Comparison of ENCODE assay signal across 14 cellular contexts in genomic region chr2:24214880-24215279, GRCh38. TPM values are rescaled to one million over a fixed set of nuclear protein-coding genes. Genes with fewer than 3 reads are reported as not detected.
DNase-seq lines count a peak whose midpoint lies in the region; ATAC-seq and TF ChIP-seq lines count a peak whose summit lies in the region.
"Had no signal": no experiment of that assay in that cellular context is flagged by ENCODE, and none has a peak within 500 bp of the region (broad histone marks: within the 10 kb centered on the region; RNA-seq: fewer than 3 reads in every experiment).

No MANE protein-coding gene starts in this region.

- H3K4me3 ChIP-seq in tibial nerve, result no peak overlapping the region
- H3K4me3 ChIP-seq: esophagus muscularis mucosa, psoas muscle had no signal

- no peaks in the 10 kb centered on the region for H3K27me3 Mint-ChIP-seq in T-helper 17 cell

- no peak overlapping the region for H3K27ac ChIP-seq in tibial nerve
- H3K27ac ChIP-seq: esophagus muscularis mucosa, psoas muscle had no signal

- no peak for TF ChIP-seq EP300 in tibial nerve (IDR thresholded peaks at IDR 0.05)

- H3K4me1 Mint-ChIP-seq in T-helper 17 cell, result peaks cover 9% of the 10 kb centered on the region

- peak; percentile 79 for ATAC-seq in GM18508 (IDR thresholded peaks at IDR 0.05; ENCODE audit: insufficient read depth, unreplicated experiment)
- peak; percentile 87 for ATAC-seq in GM19467 (IDR thresholded peaks at IDR 0.05; ENCODE audit: unreplicated experiment)
- ATAC-seq in HG02981 (IDR thresholded peaks at IDR 0.05; ENCODE audit: unreplicated experiment), result peak; percentile 96
- ATAC-seq in T-helper 17 cell, result peak; percentile 58
- ATAC-seq: psoas muscle had no signal

- DNase-seq in T-helper 17 cell (no peak), AG08396 (ENCODE audit: low spot score) (no peak), amygdala (lab: John Stamatoyannopoulos, UW) (no peak), tibial nerve (ENCODE audit: low spot score in 2 of 2) (no peak)
- no peak for DNase-seq in NK-92 treated with Interleukin-12 subunit alpha and Interleukin-12 subunit beta, amount 100 ng/mL, for 24 hours (lab: John Stamatoyannopoulos, UW)
- DNase-seq: DND-41, NCI-H2029, psoas muscle, SIG-M5 had no signal

- H3K4me1 ChIP-seq in tibial nerve, result no peaks in the 10 kb centered on the region
- H3K4me1 ChIP-seq: esophagus muscularis mucosa, psoas muscle had no signal

- peak overlapping the region; percentile 66 for H3K27ac Mint-ChIP-seq in T-helper 17 cell

- H3K36me3 ChIP-seq in tibial nerve, result peaks cover 0 to 90% (median 8%) of the 10 kb centered on the region in 3 donors

- H3K4me3 Mint-ChIP-seq in T-helper 17 cell, result no peak overlapping the region

- H3K27me3 ChIP-seq in tibial nerve, result no peaks in the 10 kb centered on the region
- H3K27me3 ChIP-seq: esophagus muscularis mucosa had no signal

- 91 to 93% methylated on average over 3 of the region's 3 CpGs for WGBS in tibial nerve, 2 donors

- H3K9me3 ChIP-seq in T-helper 17 cell (ENCODE audit: control insufficient read depth, low read length, poor library complexity, severe bottlenecking), result no peaks in the 10 kb centered on the region
- no peaks in the 10 kb centered on the region for H3K9me3 ChIP-seq in tibial nerve
- H3K9me3 ChIP-seq: esophagus muscularis mucosa, psoas muscle had no signal

- no peak for TF ChIP-seq POLR2A in tibial nerve (IDR thresholded peaks at IDR 0.05)

- H3K36me3 Mint-ChIP-seq in T-helper 17 cell (ENCODE audit: low read depth), result peaks cover 10% of the 10 kb centered on the region

- no peak for TF ChIP-seq CTCF in tibial nerve (IDR thresholded peaks at IDR 0.05)

RNA-seq across cellular contexts. Expression of gene FAM228A, which starts 40.0 kb away (rescaled TPM):
- total RNA-seq in T-helper 17 cell (under 1 TPM; 0.17 to 0.52 TPM), tibial nerve (1 to 10 TPM in 3 of 4 donors, under 1 TPM in 1; 0.90 to 5.0 (median 3.3) TPM)
- total RNA-seq: HT1080 had no signal
